ENCODE assay signal across 1 cellular context in the genomic region with DNA sequence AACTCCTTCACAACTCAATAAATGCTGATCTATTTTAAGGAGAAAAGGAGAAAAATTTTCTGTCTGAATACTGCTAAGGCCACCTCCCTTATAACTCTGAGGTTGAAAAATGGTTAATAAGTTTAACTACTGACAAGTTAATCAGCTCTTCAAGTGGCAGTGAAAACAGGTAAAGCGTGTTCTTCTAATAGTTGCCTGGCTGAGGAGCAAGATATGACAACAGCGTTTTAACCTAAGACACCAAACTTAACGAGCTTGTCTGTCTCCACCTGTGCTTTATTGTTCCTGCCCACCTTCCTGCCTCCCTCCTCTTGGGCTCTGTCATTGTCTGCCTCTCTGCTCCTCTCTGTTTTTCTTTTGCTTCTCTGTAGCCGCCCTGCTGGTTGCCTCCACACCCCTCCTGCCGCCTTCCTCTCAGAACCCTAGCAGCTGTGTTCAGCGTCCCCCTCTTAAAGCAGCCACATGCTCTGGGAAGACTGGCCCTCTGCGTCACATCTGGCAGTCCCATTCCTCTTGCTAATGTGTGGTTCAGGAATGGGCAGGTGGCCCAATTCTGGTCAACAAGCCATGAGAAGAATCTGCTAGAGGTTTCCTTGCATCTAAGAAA.
TF ChIP-seq lines count a peak whose summit lies in the region.

No MANE protein-coding gene starts in this region.

TF ChIP-seq in HEK293, 187 proteins besides CTCF, POLR2A, EP300 and RAD21 (continued from another document):
- no peak for TF ChIP-seq ZNF677 (tag by site-specific recombination; IDR thresholded peaks at IDR 0.05)
- TF ChIP-seq GLI4 (tag by site-specific recombination; IDR thresholded peaks at IDR 0.05): no peak
- peak; percentile 39; the same call in 1 of the 2 replicates for TF ChIP-seq ZIC2 (tag by site-specific recombination; IDR thresholded peaks at IDR 0.05)
- TF ChIP-seq EGR2 (tag by site-specific recombination; IDR thresholded peaks at IDR 0.05; ENCODE audit: low read depth): peak; percentile 57; the same call in 1 of the 2 replicates
- peak; percentile 19; the same call in 1 of the 2 replicates for TF ChIP-seq ZFHX2 (tag by site-specific recombination; conservative IDR thresholded peaks at IDR 0.05)
- peak; percentile 27; the same call in 1 of the 2 replicates for TF ChIP-seq KLF1 (tag by site-specific recombination; IDR thresholded peaks at IDR 0.05)
- TF ChIP-seq, protein P1, sequence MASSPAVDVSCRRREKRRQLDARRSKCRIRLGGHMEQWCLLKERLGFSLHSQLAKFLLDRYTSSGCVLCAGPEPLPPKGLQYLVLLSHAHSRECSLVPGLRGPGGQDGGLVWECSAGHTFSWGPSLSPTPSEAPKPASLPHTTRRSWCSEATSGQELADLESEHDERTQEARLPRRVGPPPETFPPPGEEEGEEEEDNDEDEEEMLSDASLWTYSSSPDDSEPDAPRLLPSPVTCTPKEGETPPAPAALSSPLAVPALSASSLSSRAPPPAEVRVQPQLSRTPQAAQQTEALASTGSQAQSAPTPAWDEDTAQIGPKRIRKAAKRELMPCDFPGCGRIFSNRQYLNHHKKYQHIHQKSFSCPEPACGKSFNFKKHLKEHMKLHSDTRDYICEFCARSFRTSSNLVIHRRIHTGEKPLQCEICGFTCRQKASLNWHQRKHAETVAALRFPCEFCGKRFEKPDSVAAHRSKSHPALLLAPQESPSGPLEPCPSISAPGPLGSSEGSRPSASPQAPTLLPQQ (tag by site-specific recombination; IDR thresholded peaks at IDR 0.05): peak; percentile 30; the same call in 1 of the 2 replicates
- no peak for TF ChIP-seq ZNF175 (tag by site-specific recombination; IDR thresholded peaks at IDR 0.05)
- TF ChIP-seq ZNF548 (tag by site-specific recombination; IDR thresholded peaks at IDR 0.05): no peak
- no peak for TF ChIP-seq GLIS2 (tag by site-specific recombination; IDR thresholded peaks at IDR 0.05)
